8 cellular contexts compared by ENCODE assay signal in genomic region chr5:53481354-53481886, GRCh38. TPM values are rescaled to one million over a fixed set of nuclear protein-coding genes. Genes with fewer than 3 reads are reported as not detected.
A peak's percentile ranks its signal among the peaks of the same experiment; 100 is the strongest.
DNase-seq lines count a peak whose midpoint lies in the region; ATAC-seq and TF ChIP-seq lines count a peak whose summit lies in the region.

No MANE protein-coding gene starts in this region.

- H3K9me3 ChIP-seq in ES-I3 (ENCODE audit: control insufficient read depth, insufficient read depth, low read length) (no peaks in the 10 kb centered on the region), PC-3 (ENCODE audit: low read length) (no peaks in the 10 kb centered on the region)

- H3K27me3 ChIP-seq in PC-3 (ENCODE audit: low read length): no peaks in the 10 kb centered on the region

- BruUV-seq in PC-3 (replicated peaks; lab: Mats Ljungman, UMichigan): no TSS peak

- peaks cover 53% of the 10 kb centered on the region for H3K79me2 ChIP-seq in PC-3 (ENCODE audit: low read length)

- CTCF ChIA-PET in PC-3 (lab: Charles Lee): no interaction called here

- peaks cover 29% of the 10 kb centered on the region for H4K20me1 ChIP-seq in PC-3 (ENCODE audit: low read length)

- no peak for ATAC-seq in PC-3
- no peak for ATAC-seq in HG03135 (IDR thresholded peaks at IDR 0.05; ENCODE audit: unreplicated experiment)
- no peak for ATAC-seq in GM19324 (IDR thresholded peaks at IDR 0.05; ENCODE audit: low FRiP score, unreplicated experiment)

- H3K36me3 ChIP-seq in ES-I3 (ENCODE audit: insufficient read depth, low read length) (peaks cover 15% of the 10 kb centered on the region; the same call in 1 of the 2 replicates), PC-3 (ENCODE audit: low read depth, low read length) (peaks cover 50% of the 10 kb centered on the region)

- peaks cover 22% of the 10 kb centered on the region for H3F3A ChIP-seq in PC-3 (ENCODE audit: low read length, unreplicated experiment)

- POLR2A ChIA-PET in PC-3 (lab: Charles Lee; ENCODE audit: unreplicated experiment): interaction anchor here (0.6 to 0.7 kb wide), 3 partner anchors 27 to 86 kb away, joined by 3 to 17 read pairs (median 9); no protein-coding TSS in a partner anchor

- H3K9ac ChIP-seq in ES-I3 (ENCODE audit: low read depth, low read length) (peak overlapping the region; percentile 94), PC-3 (ENCODE audit: low read length) (peak overlapping the region; percentile 99)

- H3K36me3 Mint-ChIP-seq in progenitor cell of endocrine pancreas (ENCODE audit: insufficient read depth): no peaks in the 10 kb centered on the region

- H3K27ac Mint-ChIP-seq in progenitor cell of endocrine pancreas: no peak overlapping the region

- no peaks in the 10 kb centered on the region for H3K9me3 Mint-ChIP-seq in progenitor cell of endocrine pancreas (ENCODE audit: low read depth)

- H3K27me3 Mint-ChIP-seq in progenitor cell of endocrine pancreas: peaks cover 31% of the 10 kb centered on the region

- H3K4me3 ChIP-seq in PC-3 (ENCODE audit: low read length): peak overlapping the region; percentile 97

- H3K4me1 ChIP-seq in ES-I3 (ENCODE audit: insufficient read depth, low read length) (peaks cover 7% of the 10 kb centered on the region), PC-3 (ENCODE audit: insufficient read depth, low read length) (peaks cover 36% of the 10 kb centered on the region)

- peak overlapping the region; percentile 93 for H3K4me2 ChIP-seq in PC-3 (ENCODE audit: low read length)

- intact Hi-C loops in PC-3 (cut with micrococcal nuclease): loop anchor here (10.0 kb wide), 1 partner anchor 83 kb away; the partner anchor contains the start of gene NDUFS4

- TF ChIP-seq CTCF in PC-3 (conservative IDR thresholded peaks at IDR 0.05; ENCODE audit: low read depth, low read length): no peak
- no peak for TF ChIP-seq CTCF in progenitor cell of endocrine pancreas (IDR thresholded peaks at IDR 0.05; ENCODE audit: unreplicated experiment)

- H3K4me1 Mint-ChIP-seq in progenitor cell of endocrine pancreas (ENCODE audit: low read depth): peaks cover 28% of the 10 kb centered on the region

- DNase-seq in PC-3 (no peak), fibroblast of gingiva (ENCODE audit: low read depth) (peak; percentile 20), progenitor cell of endocrine pancreas (ENCODE audit: low spot score, unreplicated experiment) (no peak), H4 (ENCODE audit: low spot score) (no peak)
- DNase-seq in stimulated activated CD4-positive, alpha-beta T cell treated with anti-CD3 and anti-CD28 coated beads, Interleukin-4, amount 100 ng/mL, for 1 hour: no peak

- no peaks in the 10 kb centered on the region for H3K9me2 ChIP-seq in PC-3 (replicated peaks; ENCODE audit: low read length)

- peak overlapping the region; percentile 84 for H3K4me3 Mint-ChIP-seq in progenitor cell of endocrine pancreas (ENCODE audit: low read depth)

- H3K27ac ChIP-seq in PC-3 (ENCODE audit: low read length): peak overlapping the region; percentile 96

- H2AFZ ChIP-seq in PC-3 (ENCODE audit: low read length): no peak overlapping the region

RNA-seq across cellular contexts. Expression of gene FST, which starts 1.0 kb away (rescaled TPM):
- total RNA-seq in PC-3 (2014; rRNA removed) (403 and 407 TPM in 2 replicates), progenitor cell of endocrine pancreas (1.7 and 2.3 TPM in 2 replicates)
- total RNA-seq in H4 (2014; rRNA removed; shearing (Covaris generic)): 13.6 and 16.7 TPM in 2 replicates

Comparison
In these comparisons a context has a peak if more than half of its experiments do, and no peak if none do; other contexts are left out.
1. RNA of gene FST, which starts 1.0 kb away (total RNA-seq): 403 to 407 TPM in PC-3; 13.6 to 16.7 TPM in H4 and 1.7 to 2.3 TPM in progenitor cell of endocrine pancreas; every median in the first group is over 10 times any median in the second.